ENCODE assay signal across 1 cellular context in the genomic region with DNA sequence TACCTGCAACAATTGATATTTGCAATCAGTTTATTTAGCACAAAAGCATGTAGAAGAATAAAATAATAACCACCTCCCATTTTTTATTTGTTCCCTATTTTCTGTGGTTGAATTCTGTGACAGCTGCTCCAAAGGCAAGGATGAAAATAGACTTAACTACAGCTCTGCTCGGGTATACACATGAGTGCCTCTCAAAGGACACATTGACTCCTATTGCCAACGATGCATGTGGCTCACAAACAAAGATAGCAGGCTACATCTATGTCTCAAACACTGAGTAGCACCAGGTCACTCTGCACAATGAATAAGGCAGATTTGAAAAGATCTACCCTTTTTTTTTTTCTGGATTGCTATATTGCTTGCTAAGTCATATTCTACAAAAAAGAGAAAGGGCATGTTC.
TF ChIP-seq lines count a peak whose summit lies in the region.

No MANE protein-coding gene starts in this region.

TF ChIP-seq in WTC11, 78 proteins besides CTCF, POLR2A, EP300 and RAD21 (continued from another document):
- TF ChIP-seq, protein P1, sequence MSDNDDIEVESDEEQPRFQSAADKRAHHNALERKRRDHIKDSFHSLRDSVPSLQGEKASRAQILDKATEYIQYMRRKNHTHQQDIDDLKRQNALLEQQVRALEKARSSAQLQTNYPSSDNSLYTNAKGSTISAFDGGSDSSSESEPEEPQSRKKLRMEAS (CRISPR knock-in tag; IDR thresholded peaks at IDR 0.05), result no peak
- TF ChIP-seq, protein P2, sequence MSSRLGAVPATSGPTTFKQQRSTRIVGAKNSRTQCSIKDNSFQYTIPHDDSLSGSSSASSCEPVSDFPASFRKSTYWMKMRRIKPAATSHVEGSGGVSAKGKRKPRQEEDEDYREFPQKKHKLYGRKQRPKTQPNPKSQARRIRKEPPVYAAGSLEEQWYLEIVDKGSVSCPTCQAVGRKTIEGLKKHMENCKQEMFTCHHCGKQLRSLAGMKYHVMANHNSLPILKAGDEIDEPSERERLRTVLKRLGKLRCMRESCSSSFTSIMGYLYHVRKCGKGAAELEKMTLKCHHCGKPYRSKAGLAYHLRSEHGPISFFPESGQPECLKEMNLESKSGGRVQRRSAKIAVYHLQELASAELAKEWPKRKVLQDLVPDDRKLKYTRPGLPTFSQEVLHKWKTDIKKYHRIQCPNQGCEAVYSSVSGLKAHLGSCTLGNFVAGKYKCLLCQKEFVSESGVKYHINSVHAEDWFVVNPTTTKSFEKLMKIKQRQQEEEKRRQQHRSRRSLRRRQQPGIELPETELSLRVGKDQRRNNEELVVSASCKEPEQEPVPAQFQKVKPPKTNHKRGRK (CRISPR knock-in tag; IDR thresholded peaks at IDR 0.05; ENCODE audit: borderline replicate concordance), result no peak
- TF ChIP-seq E2F1 (CRISPR knock-in tag; IDR thresholded peaks at IDR 0.05), result no peak
- TF ChIP-seq, protein P3, sequence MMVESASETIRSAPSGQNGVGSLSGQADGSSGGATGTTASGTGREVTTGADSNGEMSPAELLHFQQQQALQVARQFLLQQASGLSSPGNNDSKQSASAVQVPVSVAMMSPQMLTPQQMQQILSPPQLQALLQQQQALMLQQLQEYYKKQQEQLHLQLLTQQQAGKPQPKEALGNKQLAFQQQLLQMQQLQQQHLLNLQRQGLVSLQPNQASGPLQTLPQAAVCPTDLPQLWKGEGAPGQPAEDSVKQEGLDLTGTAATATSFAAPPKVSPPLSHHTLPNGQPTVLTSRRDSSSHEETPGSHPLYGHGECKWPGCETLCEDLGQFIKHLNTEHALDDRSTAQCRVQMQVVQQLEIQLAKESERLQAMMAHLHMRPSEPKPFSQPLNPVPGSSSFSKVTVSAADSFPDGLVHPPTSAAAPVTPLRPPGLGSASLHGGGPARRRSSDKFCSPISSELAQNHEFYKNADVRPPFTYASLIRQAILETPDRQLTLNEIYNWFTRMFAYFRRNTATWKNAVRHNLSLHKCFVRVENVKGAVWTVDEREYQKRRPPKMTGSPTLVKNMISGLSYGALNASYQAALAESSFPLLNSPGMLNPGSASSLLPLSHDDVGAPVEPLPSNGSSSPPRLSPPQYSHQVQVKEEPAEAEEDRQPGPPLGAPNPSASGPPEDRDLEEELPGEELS (CRISPR knock-in tag; IDR thresholded peaks at IDR 0.05), result no peak
- TF ChIP-seq ZNF423 (CRISPR knock-in tag; IDR thresholded peaks at IDR 0.05), result no peak
- no peak for TF ChIP-seq JUN (CRISPR knock-in tag; IDR thresholded peaks at IDR 0.05)
- TF ChIP-seq ATF6 (CRISPR knock-in tag; IDR thresholded peaks at IDR 0.05), result no peak
- no peak for TF ChIP-seq ZNF425 (CRISPR knock-in tag; conservative IDR thresholded peaks at IDR 0.05)
- no peak for TF ChIP-seq MXD4 (CRISPR knock-in tag; IDR thresholded peaks at IDR 0.05; ENCODE audit: borderline replicate concordance)
- TF ChIP-seq FOXK1 (CRISPR knock-in tag; IDR thresholded peaks at IDR 0.05), result no peak
- no peak for TF ChIP-seq GABPB1 (CRISPR knock-in tag; IDR thresholded peaks at IDR 0.05)
- no peak for TF ChIP-seq ZNF317 (CRISPR knock-in tag; IDR thresholded peaks at IDR 0.05; ENCODE audit: borderline replicate concordance, low read depth)
- TF ChIP-seq OVOL2 (CRISPR knock-in tag; IDR thresholded peaks at IDR 0.05; ENCODE audit: borderline replicate concordance), result no peak
- no peak for TF ChIP-seq NFATC4 (CRISPR knock-in tag; IDR thresholded peaks at IDR 0.05)
